8 cellular contexts compared by ENCODE assay signal in the genomic region with DNA sequence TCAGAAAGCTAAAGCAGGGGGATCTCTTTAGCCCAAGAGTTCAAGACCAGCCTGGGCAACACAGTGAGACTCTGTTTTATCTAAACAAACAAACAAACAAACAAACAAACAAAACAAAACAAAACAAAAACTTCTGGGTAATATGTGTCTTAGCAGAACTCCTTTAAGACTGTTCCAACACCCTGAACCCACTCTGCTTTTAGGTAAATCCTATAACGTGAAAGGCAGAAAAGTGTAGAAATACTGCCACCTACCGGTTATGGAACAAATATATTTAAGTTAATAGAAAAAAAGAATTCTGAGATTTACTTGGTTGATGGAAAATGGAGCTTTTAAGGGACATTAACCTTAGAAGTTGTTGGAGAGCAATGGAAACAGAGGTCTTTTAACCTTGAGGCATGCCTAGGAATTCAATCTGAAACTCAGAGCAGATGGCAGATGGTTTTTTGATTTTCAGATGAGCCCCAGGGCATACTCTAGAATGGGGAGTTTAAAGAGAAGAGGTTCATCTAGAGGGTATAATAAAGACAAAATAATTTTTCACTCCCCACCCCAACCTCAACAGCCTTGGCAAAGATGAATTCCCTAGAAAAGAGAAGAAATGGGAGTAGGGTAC. TPM values are rescaled to one million over a fixed set of nuclear protein-coding genes. Genes with fewer than 3 reads are reported as not detected.
DNase-seq lines count a peak whose midpoint lies in the region; ATAC-seq and TF ChIP-seq lines count a peak whose summit lies in the region.

No MANE protein-coding gene starts in this region.

- POLR2A ChIA-PET in PC-3 (lab: Charles Lee; ENCODE audit: unreplicated experiment) = interaction anchor here (0.6 kb wide), 1 partner anchor 800 kb away, joined by 3 read pairs; no protein-coding TSS in a partner anchor

- ATAC-seq in PC-3 (peak; percentile 24; the same call in 1 of the 2 replicates), HG02759 (IDR thresholded peaks at IDR 0.05; ENCODE audit: unreplicated experiment) (no peak), HG02610 (IDR thresholded peaks at IDR 0.05; ENCODE audit: unreplicated experiment) (no peak)
- no peak for ATAC-seq in effector memory CD8-positive, alpha-beta T cell (replicated peaks)

- BruUV-seq in PC-3 (replicated peaks; lab: Mats Ljungman, UMichigan) = no TSS peak

- H2AFZ ChIP-seq in KMS-11 (ENCODE audit: low read depth) (no peak overlapping the region), PC-3 (ENCODE audit: low read length) (no peak overlapping the region)

- intact Hi-C loops in PC-3 (cut with micrococcal nuclease) = loop anchor here (2.0 kb wide), 1 partner anchor 480 kb away; no protein-coding TSS in a partner anchor

- H3F3A ChIP-seq in DOHH2 (ENCODE audit: control insufficient read depth, insufficient read depth) (peaks cover 2% of the 10 kb centered on the region; the same call in 1 of the 2 replicates), PC-3 (ENCODE audit: low read length, unreplicated experiment) (no peaks in the 10 kb centered on the region)

- no peak overlapping the region for H3K4me2 ChIP-seq in DOHH2 (ENCODE audit: low read length)
- no peak overlapping the region for H3K4me2 ChIP-seq in KMS-11
- no peak overlapping the region for H3K4me2 ChIP-seq in PC-3 (ENCODE audit: low read length)

- no peak overlapping the region for H3K27ac ChIP-seq in DOHH2 (ENCODE audit: low read depth, low read length)
- H3K27ac ChIP-seq in KMS-11 = no peak overlapping the region
- no peak overlapping the region for H3K27ac ChIP-seq in PC-3 (ENCODE audit: low read length)

- H3K9me2 ChIP-seq in DOHH2 (replicated peaks; ENCODE audit: control insufficient read depth, low read length) = no peaks in the 10 kb centered on the region
- no peaks in the 10 kb centered on the region for H3K9me2 ChIP-seq in PC-3 (replicated peaks; ENCODE audit: low read length)

- H3K27ac Mint-ChIP-seq in effector memory CD8-positive, alpha-beta T cell = no peak overlapping the region

- no peak overlapping the region for H3K9ac ChIP-seq in KMS-11
- H3K9ac ChIP-seq in PC-3 (ENCODE audit: low read length) = no peak overlapping the region

- H3K36me3 Mint-ChIP-seq in effector memory CD8-positive, alpha-beta T cell (ENCODE audit: insufficient read depth) = peaks cover 5% of the 10 kb centered on the region

- TF ChIP-seq CTCF in DOHH2 (IDR thresholded peaks at IDR 0.05; ENCODE audit: low read depth, low read length, poor library complexity, severe bottlenecking) (peak; percentile 61), KMS-11 (conservative IDR thresholded peaks at IDR 0.05; ENCODE audit: low read depth, low read length) (peak; percentile 78), PC-3 (conservative IDR thresholded peaks at IDR 0.05; ENCODE audit: low read depth, low read length) (peak; percentile 64; the same call in 1 of the 2 replicates)

- CTCF ChIA-PET in PC-3 (lab: Charles Lee) = interaction anchor here (0.5 to 1.4 kb wide), 6 partner anchors 16 to 480 kb away, joined by 3 to 6 read pairs (median 4); no protein-coding TSS in a partner anchor

- H3K36me3 ChIP-seq in DOHH2 (ENCODE audit: control insufficient read depth, low read length) = no peaks in the 10 kb centered on the region
- no peaks in the 10 kb centered on the region for H3K36me3 ChIP-seq in KMS-11 (ENCODE audit: insufficient read depth)
- H3K36me3 ChIP-seq in PC-3 (ENCODE audit: low read depth, low read length) = no peaks in the 10 kb centered on the region

- H3K4me1 ChIP-seq in DOHH2 (ENCODE audit: control insufficient read depth, low read length) = no peaks in the 10 kb centered on the region
- no peaks in the 10 kb centered on the region for H3K4me1 ChIP-seq in KMS-11 (ENCODE audit: low read depth, poor library complexity, severe bottlenecking)
- H3K4me1 ChIP-seq in PC-3 (ENCODE audit: insufficient read depth, low read length) = no peaks in the 10 kb centered on the region

- peak; percentile 76 for DNase-seq in PC-3
- peak; percentile 6 for DNase-seq in ecto neural progenitor cell (ENCODE audit: low spot score)
- DNase-seq in midbrain (lab: John Stamatoyannopoulos, UW) = peak; percentile 43
- no peak for DNase-seq in effector memory CD8-positive, alpha-beta T cell

- H4K20me1 ChIP-seq in DOHH2 (ENCODE audit: control insufficient read depth, insufficient read depth, low read depth, low read length) = no peaks in the 10 kb centered on the region
- no peaks in the 10 kb centered on the region for H4K20me1 ChIP-seq in KMS-11 (ENCODE audit: insufficient read depth)
- H4K20me1 ChIP-seq in PC-3 (ENCODE audit: low read length) = no peaks in the 10 kb centered on the region

- H3K9me3 ChIP-seq in DOHH2 (ENCODE audit: control insufficient read depth, insufficient read depth, low read length) = no peaks in the 10 kb centered on the region
- no peaks in the 10 kb centered on the region for H3K9me3 ChIP-seq in PC-3 (ENCODE audit: low read length)

- H3K79me2 ChIP-seq in DOHH2 (ENCODE audit: control insufficient read depth, low read length) (no peaks in the 10 kb centered on the region), KMS-11 (ENCODE audit: insufficient read depth, low read depth) (no peaks in the 10 kb centered on the region), PC-3 (ENCODE audit: low read length) (no peaks in the 10 kb centered on the region)

- no peak overlapping the region for H3K4me3 Mint-ChIP-seq in effector memory CD8-positive, alpha-beta T cell

- no peaks in the 10 kb centered on the region for H3K27me3 Mint-ChIP-seq in effector memory CD8-positive, alpha-beta T cell

- H3K4me1 Mint-ChIP-seq in effector memory CD8-positive, alpha-beta T cell (ENCODE audit: low read depth in 2 of 2) = peaks cover 0 to 1% of the 10 kb centered on the region in 2 donors

- no peaks in the 10 kb centered on the region for H3K9me3 Mint-ChIP-seq in effector memory CD8-positive, alpha-beta T cell

- H3K27me3 ChIP-seq in DOHH2 (ENCODE audit: control insufficient read depth, low read length) (no peaks in the 10 kb centered on the region), KMS-11 (ENCODE audit: insufficient read depth, low read depth) (no peaks in the 10 kb centered on the region), PC-3 (ENCODE audit: low read length) (no peaks in the 10 kb centered on the region)

- H3K4me3 ChIP-seq in DOHH2 (ENCODE audit: low read length) = no peak overlapping the region
- H3K4me3 ChIP-seq in KMS-11 (IDR thresholded peaks at IDR 0.05; ENCODE audit: insufficient read depth, low read depth, low read length) = no peak overlapping the region
- H3K4me3 ChIP-seq in PC-3 (ENCODE audit: low read length) = no peak overlapping the region

RNA-seq across cellular contexts. Expression of gene SOD2, which starts 38.5 kb away (rescaled TPM):
- 69.5 and 78.2 TPM in 2 replicates for total RNA-seq in PC-3 (2014; rRNA removed)

Comparison
In these comparisons a context has a peak if more than half of its experiments do, and no peak if none do; other contexts are left out.
1. DNase-seq: peak in PC-3 (single experiment), ecto neural progenitor cell (single experiment) and midbrain (single experiment); none in effector memory CD8-positive, alpha-beta T cell (0 of 3).
2. Peak in every context shown above with its lines, with median percentiles within 50 percentile points of each other: CTCF ChIP-seq.